Comparison of ENCODE assay signal across 7 cellular contexts in the genomic region with DNA sequence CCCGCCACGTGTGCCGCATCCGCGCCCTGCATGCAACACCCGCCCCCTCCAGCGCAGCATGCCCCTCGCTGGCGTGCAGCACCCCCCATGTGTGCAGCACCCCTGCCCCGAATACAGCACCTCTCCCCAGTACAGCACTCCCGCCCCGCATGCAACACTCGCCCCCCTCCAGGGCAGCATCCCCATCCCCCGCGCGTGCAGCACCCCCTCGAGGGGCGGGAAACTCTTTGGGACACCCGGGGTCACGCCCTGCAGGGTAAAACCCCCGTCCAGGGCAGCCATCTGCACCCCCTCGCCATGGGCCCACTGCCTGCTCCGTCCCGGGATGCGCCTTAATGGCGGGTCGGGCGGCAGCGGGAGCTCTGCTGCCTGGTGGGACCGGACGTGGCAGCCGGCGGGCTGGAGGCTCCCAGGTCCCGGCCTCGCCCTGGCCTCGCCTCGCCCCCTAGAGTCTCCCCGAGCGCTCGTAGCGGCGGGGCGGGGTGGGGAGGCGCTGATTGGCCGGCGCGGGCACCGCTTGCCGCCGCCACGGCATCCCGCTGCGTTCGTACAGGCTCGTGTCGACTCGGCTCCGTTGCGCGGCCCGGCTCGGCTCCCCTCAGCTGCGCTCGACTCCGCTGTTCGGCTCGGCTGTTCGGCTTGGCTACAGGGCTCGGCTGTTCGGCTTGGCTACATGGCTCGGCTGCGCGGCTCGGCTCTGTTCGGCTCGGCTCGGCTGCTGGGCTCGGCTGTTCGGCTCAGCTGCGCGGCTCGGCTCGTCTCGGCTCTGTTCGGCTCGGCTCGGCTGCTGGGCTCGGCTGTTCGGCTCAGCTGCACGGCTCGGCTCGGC. TPM values are rescaled to one million over a fixed set of nuclear protein-coding genes. Genes with fewer than 3 reads are reported as not detected.
DNase-seq lines count a peak whose midpoint lies in the region; ATAC-seq and TF ChIP-seq lines count a peak whose summit lies in the region.

No MANE protein-coding gene starts in this region.

- H3K36me3 Mint-ChIP-seq in central memory CD8-positive, alpha-beta T cell (ENCODE audit: insufficient read depth): peaks cover 3% of the 10 kb centered on the region

- peak in 9 of 11 experiments; percentile 5 to 61 (median 38) for TF ChIP-seq CTCF in spleen (IDR thresholded peaks at IDR 0.05 in 8 of 11, conservative IDR thresholded peaks at IDR 0.05 in 3 of 11)

- no peaks in the 10 kb centered on the region for H3K9me3 Mint-ChIP-seq in central memory CD8-positive, alpha-beta T cell

- no peak overlapping the region for H3K27ac Mint-ChIP-seq in central memory CD8-positive, alpha-beta T cell (ENCODE audit: low read depth)

- WGBS in spleen, 5 donors: 1% methylated on average over 28 to 92 of the region's 92 CpGs

- H3K27me3 Mint-ChIP-seq in central memory CD8-positive, alpha-beta T cell: peaks cover 31% of the 10 kb centered on the region

- no peak for TF ChIP-seq POLR2A in spleen (IDR thresholded peaks at IDR 0.05)

- H3K4me3 ChIP-seq in spleen: peak overlapping the region; percentile 36 to 80 (median 50)

- H3K4me1 ChIP-seq in spleen: peaks cover 6 to 33% (median 17%) of the 10 kb centered on the region in 6 donors

- H3K4me1 Mint-ChIP-seq in central memory CD8-positive, alpha-beta T cell: peaks cover 8% of the 10 kb centered on the region

- DNase-seq in NCI-H2196 (lab: John Stamatoyannopoulos, UW; ENCODE audit: unreplicated experiment): peak; percentile 98
- peak; percentile 93 to 97 for DNase-seq in central memory CD8-positive, alpha-beta T cell (ENCODE audit: low spot score in 2 of 2)
- peak; percentile 96 for DNase-seq in iris pigment epithelial cell (ENCODE audit: low read depth)
- peak; percentile 98 for DNase-seq in spleen

- H3K9me3 ChIP-seq in spleen: no peaks in the 10 kb centered on the region

- peaks cover 7 to 59% (median 35%) of the 10 kb centered on the region in 7 donors for H3K27me3 ChIP-seq in spleen (replicated peaks in 1 of 7)

- ATAC-seq in GM18861 (IDR thresholded peaks at IDR 0.05; ENCODE audit: unreplicated experiment) (peak; percentile 75), HG03097 (IDR thresholded peaks at IDR 0.05; ENCODE audit: low FRiP score, unreplicated experiment) (peak; percentile 93)
- peak; percentile 98 for ATAC-seq in activated CD4-positive, CD25-positive, alpha-beta regulatory T cell treated with anti-CD3 and anti-CD28 coated beads, Interleukin-2, amount 50 U/mL, for 24 hours
- ATAC-seq in central memory CD8-positive, alpha-beta T cell (replicated peaks; ENCODE audit: extremely low read depth, poor library complexity, severe bottlenecking): peak; percentile 98

- no peaks in the 10 kb centered on the region for H3K36me3 ChIP-seq in spleen

- peak overlapping the region; percentile 42 to 85 (median 68) for H3K27ac ChIP-seq in spleen

- intact Hi-C loops in spleen (cut with DNase I; ENCODE audit: low total_unique reads): no loop called here

- H3K4me3 Mint-ChIP-seq in central memory CD8-positive, alpha-beta T cell: peak overlapping the region; percentile 67

RNA-seq across cellular contexts. Expression of a gene that starts 0.4 kb away (rescaled TPM):
- total RNA-seq in spleen: under 1 TPM; 0.26 to 0.77 (median 0.47) TPM
- 1 to 10 TPM in 1 of 3 donors, under 1 TPM in 2; 0.17 to 1.5 (median 0.32) TPM for polyA plus RNA-seq in spleen

Comparison
In these comparisons a context has a peak if more than half of its experiments do, and no peak if none do; other contexts are left out.
1. Peak in every context shown above with its lines: DNase-seq, ATAC-seq, H3K4me3 ChIP-seq and H3K27ac ChIP-seq.